In genomic region chr3:3853584-3853983, GRCh38 we compare ENCODE assay signal across 25 cellular contexts. TPM values are rescaled to one million over a fixed set of nuclear protein-coding genes. Genes with fewer than 3 reads are reported as not detected.
"Had no signal": no experiment of that assay in that cellular context is flagged by ENCODE, and none has a peak within 500 bp of the region (broad histone marks: within the 10 kb centered on the region; RNA-seq: fewer than 3 reads in every experiment).

No MANE protein-coding gene starts in this region.

- H3K27ac Mint-ChIP-seq: activated naive CD4-positive, alpha-beta T cell treated with anti-CD3 and anti-CD28 coated beads, Interleukin-2, amount 50 U/mL, for 72 hours; activated T-cell treated with anti-CD3 and anti-CD28 coated beads, Interleukin-2, amount 50 U/mL, for 24 hours; activated T-helper 17 cell treated with anti-CD3 and anti-CD28 coated beads, Interleukin-2, amount 50 U/mL, for 72 hours; naive thymus-derived CD4-positive, alpha-beta T cell; stimulated activated naive CD8-positive, alpha-beta T cell treated with anti-CD3 and anti-CD28 coated beads, Interleukin-15, Interleukin-2, amounts not matched to agents 100 ng/mL and 50 ng/mL, for 24 hours; WTC11 had no signal

- H3K4me1 Mint-ChIP-seq: activated T-helper 17 cell treated with anti-CD3 and anti-CD28 coated beads, Interleukin-2, amount 50 U/mL, for 72 hours had no signal

- H3K9me3 ChIP-seq: lower lobe of right lung, thyroid gland, upper lobe of right lung had no signal

- H3K36me3 ChIP-seq: lower lobe of right lung, thyroid gland, upper lobe of right lung had no signal

- DNase-seq: activated CD8-positive, alpha-beta memory T cell treated with anti-CD3 and anti-CD28 coated beads for 24 hours; activated CD8-positive, alpha-beta memory T cell treated with anti-CD3 and anti-CD28 coated beads, Interleukin-2, amount 50 U/mL, for 4 hours; activated T-cell treated with anti-CD3 and anti-CD28 coated beads, Interleukin-2, amount 50 U/mL, for 24 hours; aorta; caudate nucleus; dermis blood vessel endothelial cell; effector CD8-positive, alpha-beta T cell; erythroblast; foreskin fibroblast; kidney; lower lobe of right lung; naive thymus-derived CD4-positive, alpha-beta T cell; right cardiac atrium; stimulated activated CD4-positive, alpha-beta T cell treated with anti-CD3 and anti-CD28 coated beads, Interleukin-4, amount 100 ng/mL, for 24 hours; substantia nigra; T-helper 9 cell; thyroid gland; upper lobe of right lung had no signal

- H3K4me1 ChIP-seq: lower lobe of right lung, thyroid gland, upper lobe of right lung had no signal

- ATAC-seq: activated naive CD4-positive, alpha-beta T cell treated with anti-CD3 and anti-CD28 coated beads, Interleukin-2, amount 50 U/mL, for 72 hours; activated T-helper 17 cell treated with anti-CD3 and anti-CD28 coated beads, Interleukin-2, amount 50 U/mL, for 72 hours; lower lobe of right lung; naive thymus-derived CD4-positive, alpha-beta T cell; right cardiac atrium; upper lobe of right lung had no signal

- H3K4me3 ChIP-seq: lower lobe of right lung, thyroid gland, upper lobe of right lung had no signal

- H3K9me3 Mint-ChIP-seq: activated naive CD4-positive, alpha-beta T cell treated with anti-CD3 and anti-CD28 coated beads, Interleukin-2, amount 50 U/mL, for 72 hours; activated T-cell treated with anti-CD3 and anti-CD28 coated beads, Interleukin-2, amount 50 U/mL, for 24 hours; activated T-helper 17 cell treated with anti-CD3 and anti-CD28 coated beads, Interleukin-2, amount 50 U/mL, for 72 hours; brain; naive thymus-derived CD4-positive, alpha-beta T cell; stimulated activated naive CD8-positive, alpha-beta T cell treated with anti-CD3 and anti-CD28 coated beads, Interleukin-15, Interleukin-2, amounts not matched to agents 100 ng/mL and 50 ng/mL, for 24 hours; WTC11 had no signal

- H3K27me3 ChIP-seq: thyroid gland, upper lobe of right lung had no signal

- H3K27ac ChIP-seq: lower lobe of right lung, thyroid gland, upper lobe of right lung had no signal

- H3K36me3 Mint-ChIP-seq: activated naive CD4-positive, alpha-beta T cell treated with anti-CD3 and anti-CD28 coated beads, Interleukin-2, amount 50 U/mL, for 72 hours; WTC11 had no signal

- H3K4me3 Mint-ChIP-seq: activated T-cell treated with anti-CD3 and anti-CD28 coated beads, Interleukin-2, amount 50 U/mL, for 24 hours; activated T-helper 17 cell treated with anti-CD3 and anti-CD28 coated beads, Interleukin-2, amount 50 U/mL, for 72 hours; brain; naive thymus-derived CD4-positive, alpha-beta T cell; stimulated activated naive CD8-positive, alpha-beta T cell treated with anti-CD3 and anti-CD28 coated beads, Interleukin-15, Interleukin-2, amounts not matched to agents 100 ng/mL and 50 ng/mL, for 24 hours; WTC11 had no signal

- H3K27me3 Mint-ChIP-seq: activated T-cell treated with anti-CD3 and anti-CD28 coated beads, Interleukin-2, amount 50 U/mL, for 24 hours; activated T-helper 17 cell treated with anti-CD3 and anti-CD28 coated beads, Interleukin-2, amount 50 U/mL, for 72 hours; brain; naive thymus-derived CD4-positive, alpha-beta T cell; progenitor cell of endocrine pancreas; stimulated activated naive CD8-positive, alpha-beta T cell treated with anti-CD3 and anti-CD28 coated beads, Interleukin-15, Interleukin-2, amounts not matched to agents 100 ng/mL and 50 ng/mL, for 24 hours had no signal

RNA-seq across cellular contexts. Expression of gene LRRN1, which starts 54.4 kb away (rescaled TPM):
- total RNA-seq: activated T-helper 17 cell treated with anti-CD3 and anti-CD28 coated beads, Interleukin-2, amount 50 U/mL, for 72 hours; dermis blood vessel endothelial cell; glomerular endothelial cell had no signal
